In genomic region chr10:98815039-98815660, GRCh38 we compare ENCODE assay signal across 18 cellular contexts.
DNase-seq lines count a peak whose midpoint lies in the region; ATAC-seq, FAIRE-seq and TF ChIP-seq lines count a peak whose summit lies in the region.
"Had no signal": no experiment of that assay in that cellular context is flagged by ENCODE, and none has a peak within 500 bp of the region (broad histone marks: within the 10 kb centered on the region; RNA-seq: fewer than 3 reads in every experiment).

No MANE protein-coding gene starts in this region.

- H3K27me3 ChIP-seq in H9 (ENCODE audit: insufficient read depth, low read length) (no peaks in the 10 kb centered on the region), endodermal cell (ENCODE audit: control insufficient read depth, insufficient read depth, low read length, poor library complexity, severe bottlenecking) (no peaks in the 10 kb centered on the region)

- no peak overlapping the region for H3T11ph ChIP-seq in H9 (ENCODE audit: low read length)

- no peak overlapping the region for H3K14ac ChIP-seq in H9 (ENCODE audit: insufficient read depth, low read length)

- H3K79me1 ChIP-seq in H9 (ENCODE audit: insufficient read depth, low read depth, low read length, poor library complexity, severe bottlenecking) = no peaks in the 10 kb centered on the region

- H3K23ac ChIP-seq in H9 (ENCODE audit: insufficient read length, low read depth, low read length) = no peak overlapping the region

- peak; percentile 31 for DNase-seq in H9
- DNase-seq in endodermal cell = peak; percentile 49
- DNase-seq in iPS-NIHi11 (ENCODE audit: low spot score) = peak; percentile 10
- peak; percentile 22 for DNase-seq in pons (ENCODE audit: low spot score)
- no peak for DNase-seq in RCC 7860 (ENCODE audit: low spot score)
- DNase-seq: CD8-positive, alpha-beta T cell; COR-L47; DND-41; GF-D8; GOT3; HCEC 1CT; HFFc6; KBM-7 had no signal

- ATAC-seq in HG02981 (IDR thresholded peaks at IDR 0.05; ENCODE audit: unreplicated experiment) = no peak
- no peak for ATAC-seq in GM21526 (IDR thresholded peaks at IDR 0.05; ENCODE audit: low FRiP score, unreplicated experiment)
- no peak for ATAC-seq in GM19328 (IDR thresholded peaks at IDR 0.05; ENCODE audit: unreplicated experiment)
- ATAC-seq: CD8-positive, alpha-beta T cell had no signal

- H3K4me3 Mint-ChIP-seq in H9 = no peak overlapping the region
- no peak overlapping the region for H3K4me3 Mint-ChIP-seq in endodermal cell
- H3K4me3 Mint-ChIP-seq: CD14-positive monocyte; CD8-positive, alpha-beta T cell; HFFc6 had no signal

- no peaks in the 10 kb centered on the region for H3K79me2 ChIP-seq in H9 (ENCODE audit: insufficient read depth, low read length)

- no peaks in the 10 kb centered on the region for H3K4me1 ChIP-seq in H9 (ENCODE audit: insufficient read depth, low read length)
- no peaks in the 10 kb centered on the region for H3K4me1 ChIP-seq in endodermal cell (ENCODE audit: control insufficient read depth, insufficient read depth, low read length)

- H2BK15ac ChIP-seq in H9 (ENCODE audit: low read depth, low read length) = no peak overlapping the region

- no peaks in the 10 kb centered on the region for H3K23me2 ChIP-seq in H9 (ENCODE audit: insufficient read length, low read depth, low read length, poor library complexity, severe bottlenecking)

- no peak overlapping the region for H3K56ac ChIP-seq in H9 (ENCODE audit: insufficient read length, low read depth, low read length)

- TF ChIP-seq CTCF in H9 (conservative IDR thresholded peaks at IDR 0.05) = no peak
- no peak for TF ChIP-seq CTCF in endodermal cell (conservative IDR thresholded peaks at IDR 0.05)

- H3K18ac ChIP-seq in H9 (ENCODE audit: insufficient read length, low read depth, low read length) = no peak overlapping the region

- no peak overlapping the region for H3K4me3 ChIP-seq in endodermal cell (ENCODE audit: low read length)

- H2AFZ ChIP-seq in H9 (ENCODE audit: low read length) = no peak overlapping the region

- no peaks in the 10 kb centered on the region for H3K36me3 ChIP-seq in endodermal cell (ENCODE audit: control insufficient read depth, insufficient read depth, low read length)

- H3K9me3 Mint-ChIP-seq in H9 = no peaks in the 10 kb centered on the region; a peak in 1 of 5 replicates
- no peaks in the 10 kb centered on the region for H3K9me3 Mint-ChIP-seq in endodermal cell
- H3K9me3 Mint-ChIP-seq: CD8-positive, alpha-beta T cell; HFFc6 had no signal

- H4K5ac ChIP-seq in H9 (ENCODE audit: insufficient read length, low read depth, low read length) = no peak overlapping the region

- WGBS in H9 (ENCODE audit: extremely low coverage, insufficient read length, low lambda C conversion rate) = no CpG with 5 or more reads among the region's 2 CpGs
- 83 to 86% methylated on average over 2 of the region's 2 CpGs for WGBS in endodermal cell (ENCODE audit: insufficient coverage in 1 of 2, insufficient read length in 1 of 2), 2 experiments

- FAIRE-seq in RCC 7860 (lab: Jason Lieb, UNC) = no peak
- FAIRE-seq: A204.1 had no signal

- no peak overlapping the region for H3K9ac ChIP-seq in H9 (ENCODE audit: extremely low read depth, insufficient read length, low read length)
- H3K9ac ChIP-seq in endodermal cell (ENCODE audit: extremely low read depth, low read length, poor library complexity, severe bottlenecking) = no peak overlapping the region

- no peak overlapping the region for H3K27ac Mint-ChIP-seq in H9
- no peak overlapping the region for H3K27ac Mint-ChIP-seq in endodermal cell
- H3K27ac Mint-ChIP-seq: CD14-positive monocyte; CD8-positive, alpha-beta T cell; HFFc6 had no signal

- H3K9me3 ChIP-seq in H9 (ENCODE audit: control insufficient read depth, low read depth, low read length) (no peaks in the 10 kb centered on the region), endodermal cell (ENCODE audit: control insufficient read depth, low read length) (no peaks in the 10 kb centered on the region)

- no peaks in the 10 kb centered on the region for H3K27me3 Mint-ChIP-seq in H9 (ENCODE audit: low read depth)
- H3K27me3 Mint-ChIP-seq in endodermal cell (ENCODE audit: insufficient read depth) = peaks cover 2% of the 10 kb centered on the region

- no peak overlapping the region for H3K27ac ChIP-seq in H9 (ENCODE audit: insufficient read length, low read depth, low read length)
- no peak overlapping the region for H3K27ac ChIP-seq in endodermal cell (ENCODE audit: low read depth, low read length)

- H2BK20ac ChIP-seq in H9 (ENCODE audit: low read depth, low read length, poor library complexity, severe bottlenecking) = no peak overlapping the region

- no peak overlapping the region for H4K91ac ChIP-seq in H9 (ENCODE audit: insufficient read length, low read depth, low read length)

- H2BK120ac ChIP-seq in H9 (ENCODE audit: low read depth, low read length, poor library complexity, severe bottlenecking) = no peak overlapping the region

- no peak overlapping the region for H4K8ac ChIP-seq in H9 (replicated peaks; ENCODE audit: insufficient read length, low read depth, low read length)

- H3K4ac ChIP-seq in H9 (ENCODE audit: low read depth, low read length) = no peak overlapping the region

- no peaks in the 10 kb centered on the region for H4K20me1 ChIP-seq in H9 (ENCODE audit: control insufficient read depth, insufficient read depth, insufficient read length)

- H3K4me2 ChIP-seq in H9 (ENCODE audit: insufficient read depth, insufficient read length, low read length) = no peak overlapping the region

- H3K36me3 Mint-ChIP-seq in H9 (ENCODE audit: insufficient read depth in 1 of 3, low read depth in 3 of 3) (no peaks in the 10 kb centered on the region), endodermal cell (ENCODE audit: low read depth) (no peaks in the 10 kb centered on the region)
- H3K36me3 Mint-ChIP-seq: CD14-positive monocyte; CD8-positive, alpha-beta T cell had no signal

- no peak overlapping the region for H2BK5ac ChIP-seq in H9 (ENCODE audit: insufficient read length, low read length)

- H2AK5ac ChIP-seq in H9 (ENCODE audit: insufficient read length, low read length) = no peak overlapping the region

- H3K4me1 Mint-ChIP-seq in H9 (peaks cover 8 to 13% of the 10 kb centered on the region in 2 experiments), endodermal cell (peaks cover 14% of the 10 kb centered on the region)
- H3K4me1 Mint-ChIP-seq: CD14-positive monocyte had no signal

- no peak overlapping the region for H2BK12ac ChIP-seq in H9 (ENCODE audit: insufficient read length, low read depth, low read length)
